Comparison of ENCODE assay signal across 8 cellular contexts in the genomic region with DNA sequence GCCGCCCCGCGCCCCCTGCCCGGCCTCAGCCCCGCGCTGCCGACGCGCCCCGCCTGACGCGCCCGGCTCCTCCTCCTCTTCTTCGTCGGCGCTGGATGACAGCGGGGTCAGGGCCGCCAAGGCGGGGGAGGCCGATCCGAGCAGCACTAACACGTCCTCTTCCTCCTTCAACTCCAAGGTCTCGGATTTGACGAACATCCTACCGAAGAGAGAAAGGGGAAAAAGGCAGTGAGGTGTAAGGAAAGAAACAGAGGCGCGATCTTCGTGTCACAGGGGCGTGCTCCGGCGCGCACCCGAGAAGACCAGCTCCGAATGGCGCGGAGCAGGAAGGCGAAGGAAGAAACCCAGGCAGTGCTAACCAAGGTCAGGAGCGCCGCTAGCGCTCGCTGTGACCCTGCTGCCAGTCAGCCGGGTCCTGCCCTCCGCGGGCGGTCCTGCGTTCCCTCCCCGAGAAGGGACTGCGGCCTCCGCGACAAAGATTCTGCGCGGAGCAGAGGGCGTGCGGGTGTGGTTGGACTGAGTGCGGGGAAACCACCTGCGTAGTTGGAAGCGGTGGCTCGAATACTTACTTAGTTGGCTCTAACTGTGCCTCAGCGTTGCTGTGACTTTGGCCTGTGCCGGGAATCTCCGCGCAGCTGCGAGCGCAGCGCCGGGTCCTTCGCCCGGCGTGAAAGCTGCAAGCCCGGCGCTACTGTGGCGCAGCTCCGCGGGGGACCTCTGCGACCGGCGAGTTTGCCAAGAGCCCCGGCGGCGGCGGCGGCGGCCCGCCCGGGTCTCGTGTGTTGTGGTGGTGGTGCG. TPM values are rescaled to one million over a fixed set of nuclear protein-coding genes. Genes with fewer than 3 reads are reported as not detected.
DNase-seq lines count a peak whose midpoint lies in the region; ATAC-seq, FAIRE-seq and TF ChIP-seq lines count a peak whose summit lies in the region.

No MANE protein-coding gene starts in this region.

- CTCF ChIA-PET in OCI-LY7 (lab: Charles Lee; ENCODE audit: unreplicated experiment) = interaction anchor here (0.6 kb wide), 1 partner anchor 187 kb away, joined by 3 read pairs; no protein-coding TSS in a partner anchor

- ATAC-seq in GM19035 (IDR thresholded peaks at IDR 0.05; ENCODE audit: unreplicated experiment) (peak; percentile 45), HG03095 (IDR thresholded peaks at IDR 0.05; ENCODE audit: unreplicated experiment) (peak; percentile 27), left lobe of liver (peak; percentile 70)
- ATAC-seq in stimulated activated naive CD8-positive, alpha-beta T cell treated with anti-CD3 and anti-CD28 coated beads, Interleukin-15, amount 100 ng/mL, for 72 hours = peak; percentile 78

- H3K9me3 ChIP-seq in OCI-LY7 (ENCODE audit: low read length) = no peaks in the 10 kb centered on the region

- peaks cover 34% of the 10 kb centered on the region for H3K4me1 ChIP-seq in OCI-LY7 (ENCODE audit: insufficient read depth, low read length, poor library complexity, severe bottlenecking)

- H3K4me3 ChIP-seq in OCI-LY7 (ENCODE audit: low read depth, low read length, poor library complexity, severe bottlenecking) = peak overlapping the region; percentile 67
- H3K4me3 ChIP-seq in bronchial epithelial cell (ENCODE audit: low read depth, low read length) = peak overlapping the region; percentile 41

- peaks cover 70% of the 10 kb centered on the region for H3K4me1 Mint-ChIP-seq in stimulated activated naive CD8-positive, alpha-beta T cell treated with anti-CD3 and anti-CD28 coated beads, Interleukin-15, amount 100 ng/mL, for 72 hours

- TF ChIP-seq CTCF in OCI-LY7 (conservative IDR thresholded peaks at IDR 0.05; ENCODE audit: low read length) (no peak), bronchial epithelial cell (IDR thresholded peaks at IDR 0.05; ENCODE audit: insufficient read depth, low read length, severe bottlenecking) (no peak)

- H3K27me3 Mint-ChIP-seq in stimulated activated naive CD8-positive, alpha-beta T cell treated with anti-CD3 and anti-CD28 coated beads, Interleukin-15, amount 100 ng/mL, for 72 hours = peaks cover 97% of the 10 kb centered on the region

- H3K9me3 Mint-ChIP-seq in stimulated activated naive CD8-positive, alpha-beta T cell treated with anti-CD3 and anti-CD28 coated beads, Interleukin-15, amount 100 ng/mL, for 72 hours = no peaks in the 10 kb centered on the region

- POLR2A ChIA-PET in OCI-LY7 (lab: Charles Lee) = interaction anchor here (1.1 kb wide), 1 partner anchor 18 kb away, joined by 3 read pairs; no protein-coding TSS in a partner anchor

- peak overlapping the region; percentile 70 for H2AFZ ChIP-seq in OCI-LY7 (ENCODE audit: low read length)

- H3K36me3 ChIP-seq in OCI-LY7 (ENCODE audit: insufficient read depth, low read length) (no peaks in the 10 kb centered on the region), bronchial epithelial cell (ENCODE audit: control insufficient read depth, insufficient read depth, low read length) (no peaks in the 10 kb centered on the region)

- H3K79me2 ChIP-seq in OCI-LY7 (ENCODE audit: insufficient read depth, low read depth, low read length) = no peaks in the 10 kb centered on the region

- DNase-seq in COR-L47 (lab: John Stamatoyannopoulos, UW) (peak; percentile 47), OCI-LY7 (ENCODE audit: low spot score) (peak; percentile 35), bronchial epithelial cell (ENCODE audit: low read depth) (no peak), left lobe of liver (ENCODE audit: low spot score) (no peak), dedifferentiated amniotic fluid mesenchymal stem cell (ENCODE audit: extremely low spot score) (no peak)
- peak; percentile 62 for DNase-seq in stimulated activated naive CD8-positive, alpha-beta T cell treated with anti-CD3 and anti-CD28 coated beads, Interleukin-15, amount 100 ng/mL, for 72 hours

- no peaks in the 10 kb centered on the region for H3K9me2 ChIP-seq in OCI-LY7 (ENCODE audit: insufficient read depth, low read length)

- no peaks in the 10 kb centered on the region for H4K20me1 ChIP-seq in OCI-LY7 (ENCODE audit: insufficient read depth, low read length)

- H3K27ac ChIP-seq in OCI-LY7 (ENCODE audit: low read depth, low read length, poor library complexity, severe bottlenecking) = no peak overlapping the region

- H3K27me3 ChIP-seq in bronchial epithelial cell (ENCODE audit: control insufficient read depth, insufficient read depth, low read length) = peaks cover 77% of the 10 kb centered on the region

- no TSS peak for BruUV-seq in OCI-LY7 (replicated peaks; lab: Mats Ljungman, UMichigan)

- H3K27ac Mint-ChIP-seq in stimulated activated naive CD8-positive, alpha-beta T cell treated with anti-CD3 and anti-CD28 coated beads, Interleukin-15, amount 100 ng/mL, for 72 hours = peak overlapping the region; percentile 22 to 72

- peak overlapping the region; percentile 97 to 98 for H3K4me3 Mint-ChIP-seq in stimulated activated naive CD8-positive, alpha-beta T cell treated with anti-CD3 and anti-CD28 coated beads, Interleukin-15, amount 100 ng/mL, for 72 hours

- peak overlapping the region; percentile 92 for H3K4me2 ChIP-seq in OCI-LY7 (ENCODE audit: low read length)

- intact Hi-C loops in OCI-LY7 (cut with micrococcal nuclease; ENCODE audit: unreplicated experiment) = no loop called here

- FAIRE-seq in bronchial epithelial cell (lab: Jason Lieb, UNC) = no peak

RNA-seq across cellular contexts. Expression of a gene that starts 0.5 kb away (rescaled TPM):
- total RNA-seq in OCI-LY7 (2014; rRNA removed; shearing (Covaris generic)) = 0.06 TPM in 1 of 2 replicates, not detected in the other
- total RNA-seq in OCI-LY7 (2022) = not detected in 2 replicates
- total RNA-seq in bronchial epithelial cell = not detected in 2 replicates
- total RNA-seq in left lobe of liver = not detected

Comparison
In these comparisons a context has a peak if more than half of its experiments do, and no peak if none do; other contexts are left out.
1. DNase-seq: peak in COR-L47 (single experiment), OCI-LY7 (single experiment) and stimulated activated naive CD8-positive, alpha-beta T cell treated with anti-CD3 and anti-CD28 coated beads, Interleukin-15, amount 100 ng/mL, for 72 hours (2 of 2); none in bronchial epithelial cell (single experiment), left lobe of liver (single experiment) and dedifferentiated amniotic fluid mesenchymal stem cell (single experiment).
2. ATAC-seq: peak in every context shown above with its lines; median percentile 78 in stimulated activated naive CD8-positive, alpha-beta T cell treated with anti-CD3 and anti-CD28 coated beads, Interleukin-15, amount 100 ng/mL, for 72 hours; 70 in left lobe of liver; 45 in GM19035; 27 in HG03095.